Comparison of ENCODE assay signal across 1 cellular context in the genomic region with DNA sequence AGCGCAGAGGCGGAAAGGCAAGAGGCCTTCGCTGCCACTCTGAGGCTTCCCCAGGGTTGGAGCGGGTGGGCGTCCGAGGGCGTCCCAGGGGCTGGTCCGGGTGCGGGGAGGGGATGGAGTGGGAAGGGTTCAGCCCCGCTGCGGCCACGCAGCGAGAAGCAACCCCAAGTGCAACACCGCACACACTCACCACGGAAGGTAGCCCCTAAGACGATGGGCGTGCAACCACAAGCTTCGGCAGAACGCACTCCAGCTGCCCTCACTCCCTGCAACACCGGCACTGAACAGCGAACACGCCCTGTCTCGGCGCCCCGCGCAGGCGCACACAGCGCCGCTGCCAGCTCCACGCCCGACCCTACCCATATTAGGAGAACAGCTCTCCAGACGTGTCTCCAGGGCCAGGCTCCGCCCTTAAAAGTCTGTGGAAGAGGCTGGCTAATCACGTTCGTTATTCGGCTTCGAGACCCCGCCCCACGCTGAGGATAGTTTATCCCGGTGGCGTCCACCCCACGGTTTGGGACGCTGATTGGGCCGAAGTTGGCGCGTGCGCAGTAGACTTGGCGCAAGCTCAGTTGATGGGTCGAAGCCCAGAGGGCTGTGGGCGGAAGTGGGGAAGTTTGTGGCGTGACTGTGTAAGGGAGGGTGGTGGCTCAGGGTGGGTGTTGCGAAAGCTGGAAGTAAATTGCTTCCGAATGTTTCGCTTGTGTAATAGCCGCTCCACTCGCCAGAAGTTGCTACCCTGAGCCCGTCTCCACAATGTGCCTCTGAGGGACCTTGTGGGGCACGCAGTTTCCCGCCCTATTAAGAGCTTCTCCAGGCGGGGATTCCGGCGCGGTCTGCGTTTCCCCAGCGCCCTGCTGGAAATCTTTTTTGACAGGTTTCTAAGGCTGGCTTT.
TF ChIP-seq lines count a peak whose summit lies in the region.

A gene (minus strand): TSS at position 300 of the 895 bp plus-strand sequence. CDS start 343 bp downstream, outside the sequence.

TF ChIP-seq in K562, 482 proteins besides CTCF, POLR2A, EP300 and RAD21 (continued from another document and continues in another):
- TF ChIP-seq, protein P1, sequence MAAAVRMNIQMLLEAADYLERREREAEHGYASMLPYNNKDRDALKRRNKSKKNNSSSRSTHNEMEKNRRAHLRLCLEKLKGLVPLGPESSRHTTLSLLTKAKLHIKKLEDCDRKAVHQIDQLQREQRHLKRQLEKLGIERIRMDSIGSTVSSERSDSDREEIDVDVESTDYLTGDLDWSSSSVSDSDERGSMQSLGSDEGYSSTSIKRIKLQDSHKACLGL (CRISPR knock-in tag; IDR thresholded peaks at IDR 0.05; ENCODE audit: borderline replicate concordance, poor library complexity, severe bottlenecking) = no peak
- TF ChIP-seq PHF8 (IDR thresholded peaks at IDR 0.05; ENCODE audit: borderline replicate concordance, low read length) (peak; percentile 77), ATF1 (CRISPR knock-in tag; IDR thresholded peaks at IDR 0.05) (no peak), ATF1 (tag; IDR thresholded peaks at IDR 0.05) (peak; percentile 76), CBX5 (IDR thresholded peaks at IDR 0.05; ENCODE audit: borderline replicate concordance, low read depth) (no peak), MYC (IDR thresholded peaks at IDR 0.05; ENCODE audit: low read depth, low read length) (peak; percentile 76), MYC (CRISPR knock-in tag; IDR thresholded peaks at IDR 0.05; ENCODE audit: borderline replicate concordance, low read depth) (peak; percentile 63; the same call in 1 of the 2 replicates), ZNF561 (CRISPR knock-in tag; conservative IDR thresholded peaks at IDR 0.05) (no peak), ETV1 (tag; conservative IDR thresholded peaks at IDR 0.05; ENCODE audit: low read depth) (peak; percentile 78), BRD4 (IDR thresholded peaks at IDR 0.05) (no peak), NBN (IDR thresholded peaks at IDR 0.05; ENCODE audit: low read depth) (no peak), HDAC1 (IDR thresholded peaks at IDR 0.05) (peak in 1 of 2 experiments; percentile 90; a peak in 2 of 4 replicates), CREBBP (IDR thresholded peaks at IDR 0.05; ENCODE audit: low read depth, low read length) (no peak), NFXL1 (CRISPR knock-in tag; IDR thresholded peaks at IDR 0.05) (no peak), SLC30A9 (CRISPR knock-in tag; IDR thresholded peaks at IDR 0.05) (no peak), TEAD1 (CRISPR knock-in tag; IDR thresholded peaks at IDR 0.05) (0 out of 4 replicates have a peak, but pooled peaks of 1 of the 2 experiments have one; percentile 26), NCOR1 (IDR thresholded peaks at IDR 0.05) (no peak), KAT7 (CRISPR knock-in tag; IDR thresholded peaks at IDR 0.05; ENCODE audit: borderline replicate concordance) (no peak), NR2C2 (CRISPR knock-in tag; IDR thresholded peaks at IDR 0.05) (no peak), NR2C2 (tag; IDR thresholded peaks at IDR 0.05) (peak; percentile 81), CBFA2T3 (IDR thresholded peaks at IDR 0.05) (no peak), TSC22D4 (tag; IDR thresholded peaks at IDR 0.05) (no peak), SMARCE1 (IDR thresholded peaks at IDR 0.05) (no peak; the same call in 1 of the 2 replicates), RBM34 (IDR thresholded peaks at IDR 0.05; ENCODE audit: borderline replicate concordance, insufficient read depth, low read length) (no peak), FOXK1 (CRISPR knock-in tag; IDR thresholded peaks at IDR 0.05; ENCODE audit: borderline replicate concordance) (0 out of 2 replicates have a peak, but pooled peaks have one; percentile 52), ETV5 (CRISPR knock-in tag; IDR thresholded peaks at IDR 0.05; ENCODE audit: low read depth) (peak; percentile 53; the same call in 1 of the 2 replicates), KLF1 (tag; IDR thresholded peaks at IDR 0.05) (peak; percentile 80; the same call in 1 of the 2 replicates), RB1 (IDR thresholded peaks at IDR 0.05; ENCODE audit: low read depth) (peak; percentile 94), KAT8 (IDR thresholded peaks at IDR 0.05; ENCODE audit: low read depth) (no peak), NRF1 (conservative IDR thresholded peaks at IDR 0.05 in 1 of 2, IDR thresholded peaks at IDR 0.05 in 1 of 2) (peak; percentile 98 to 99), RBM25 (IDR thresholded peaks at IDR 0.05; ENCODE audit: low read depth, low read length, severe bottlenecking) (no peak), RBBP5 (IDR thresholded peaks at IDR 0.05; ENCODE audit: borderline replicate concordance, insufficient read depth, low read length, poor library complexity, severe bottlenecking) (peak; percentile 83), STAT5B (CRISPR knock-in tag; IDR thresholded peaks at IDR 0.05) (no peak), SP1 (CRISPR knock-in tag; IDR thresholded peaks at IDR 0.05) (no peak; the same call in 1 of the 2 replicates), HDGF (IDR thresholded peaks at IDR 0.05) (0 out of 2 replicates have a peak, but pooled peaks have one; percentile 21), NEUROD1 (IDR thresholded peaks at IDR 0.05; ENCODE audit: borderline replicate concordance, low read depth, low read length, partially characterized antibody) (peak; percentile 23), HNRNPH1 (optimal IDR thresholded peaks at IDR 0.05; ENCODE audit: low read depth, low read length) (no peak), ZSCAN29 (IDR thresholded peaks at IDR 0.05) (peak; percentile 36; the same call in 1 of the 2 replicates), YY1 (IDR thresholded peaks at IDR 0.05; ENCODE audit: borderline replicate concordance in 1 of 3, control insufficient read depth in 1 of 3, extremely low read depth in 1 of 3, insufficient read depth in 3 of 3, insufficient read length in 1 of 3, insufficient replicate concordance in 2 of 3, low read depth in 1 of 3, low read length in 2 of 3) (peak in 2 of 3 experiments; percentile 33 to 60), BDP1 (IDR thresholded peaks at IDR 0.05; ENCODE audit: insufficient read depth, insufficient read length) (no peak)
- TF ChIP-seq, protein P2, sequence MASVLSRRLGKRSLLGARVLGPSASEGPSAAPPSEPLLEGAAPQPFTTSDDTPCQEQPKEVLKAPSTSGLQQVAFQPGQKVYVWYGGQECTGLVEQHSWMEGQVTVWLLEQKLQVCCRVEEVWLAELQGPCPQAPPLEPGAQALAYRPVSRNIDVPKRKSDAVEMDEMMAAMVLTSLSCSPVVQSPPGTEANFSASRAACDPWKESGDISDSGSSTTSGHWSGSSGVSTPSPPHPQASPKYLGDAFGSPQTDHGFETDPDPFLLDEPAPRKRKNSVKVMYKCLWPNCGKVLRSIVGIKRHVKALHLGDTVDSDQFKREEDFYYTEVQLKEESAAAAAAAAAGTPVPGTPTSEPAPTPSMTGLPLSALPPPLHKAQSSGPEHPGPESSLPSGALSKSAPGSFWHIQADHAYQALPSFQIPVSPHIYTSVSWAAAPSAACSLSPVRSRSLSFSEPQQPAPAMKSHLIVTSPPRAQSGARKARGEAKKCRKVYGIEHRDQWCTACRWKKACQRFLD (CRISPR knock-in tag; IDR thresholded peaks at IDR 0.05) = peak; percentile 66; the same call in 1 of the 2 replicates
- TF ChIP-seq, protein P3, sequence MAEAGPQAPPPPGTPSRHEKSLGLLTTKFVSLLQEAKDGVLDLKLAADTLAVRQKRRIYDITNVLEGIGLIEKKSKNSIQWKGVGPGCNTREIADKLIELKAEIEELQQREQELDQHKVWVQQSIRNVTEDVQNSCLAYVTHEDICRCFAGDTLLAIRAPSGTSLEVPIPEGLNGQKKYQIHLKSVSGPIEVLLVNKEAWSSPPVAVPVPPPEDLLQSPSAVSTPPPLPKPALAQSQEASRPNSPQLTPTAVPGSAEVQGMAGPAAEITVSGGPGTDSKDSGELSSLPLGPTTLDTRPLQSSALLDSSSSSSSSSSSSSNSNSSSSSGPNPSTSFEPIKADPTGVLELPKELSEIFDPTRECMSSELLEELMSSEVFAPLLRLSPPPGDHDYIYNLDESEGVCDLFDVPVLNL (CRISPR knock-in tag; IDR thresholded peaks at IDR 0.05; ENCODE audit: low read depth) = no peak
- TF ChIP-seq, protein P4, sequence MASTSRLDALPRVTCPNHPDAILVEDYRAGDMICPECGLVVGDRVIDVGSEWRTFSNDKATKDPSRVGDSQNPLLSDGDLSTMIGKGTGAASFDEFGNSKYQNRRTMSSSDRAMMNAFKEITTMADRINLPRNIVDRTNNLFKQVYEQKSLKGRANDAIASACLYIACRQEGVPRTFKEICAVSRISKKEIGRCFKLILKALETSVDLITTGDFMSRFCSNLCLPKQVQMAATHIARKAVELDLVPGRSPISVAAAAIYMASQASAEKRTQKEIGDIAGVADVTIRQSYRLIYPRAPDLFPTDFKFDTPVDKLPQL (IDR thresholded peaks at IDR 0.05; ENCODE audit: extremely low read depth, insufficient read length) = no peak
- TF ChIP-seq, protein P5, sequence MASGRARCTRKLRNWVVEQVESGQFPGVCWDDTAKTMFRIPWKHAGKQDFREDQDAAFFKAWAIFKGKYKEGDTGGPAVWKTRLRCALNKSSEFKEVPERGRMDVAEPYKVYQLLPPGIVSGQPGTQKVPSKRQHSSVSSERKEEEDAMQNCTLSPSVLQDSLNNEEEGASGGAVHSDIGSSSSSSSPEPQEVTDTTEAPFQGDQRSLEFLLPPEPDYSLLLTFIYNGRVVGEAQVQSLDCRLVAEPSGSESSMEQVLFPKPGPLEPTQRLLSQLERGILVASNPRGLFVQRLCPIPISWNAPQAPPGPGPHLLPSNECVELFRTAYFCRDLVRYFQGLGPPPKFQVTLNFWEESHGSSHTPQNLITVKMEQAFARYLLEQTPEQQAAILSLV (tag; IDR thresholded peaks at IDR 0.05) = 0 out of 2 replicates have a peak, but pooled peaks have one; percentile 54
- TF ChIP-seq, protein P6, sequence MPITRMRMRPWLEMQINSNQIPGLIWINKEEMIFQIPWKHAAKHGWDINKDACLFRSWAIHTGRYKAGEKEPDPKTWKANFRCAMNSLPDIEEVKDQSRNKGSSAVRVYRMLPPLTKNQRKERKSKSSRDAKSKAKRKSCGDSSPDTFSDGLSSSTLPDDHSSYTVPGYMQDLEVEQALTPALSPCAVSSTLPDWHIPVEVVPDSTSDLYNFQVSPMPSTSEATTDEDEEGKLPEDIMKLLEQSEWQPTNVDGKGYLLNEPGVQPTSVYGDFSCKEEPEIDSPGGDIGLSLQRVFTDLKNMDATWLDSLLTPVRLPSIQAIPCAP (CRISPR knock-in tag; IDR thresholded peaks at IDR 0.05; ENCODE audit: borderline replicate concordance) = no peak
- TF ChIP-seq, protein P7, sequence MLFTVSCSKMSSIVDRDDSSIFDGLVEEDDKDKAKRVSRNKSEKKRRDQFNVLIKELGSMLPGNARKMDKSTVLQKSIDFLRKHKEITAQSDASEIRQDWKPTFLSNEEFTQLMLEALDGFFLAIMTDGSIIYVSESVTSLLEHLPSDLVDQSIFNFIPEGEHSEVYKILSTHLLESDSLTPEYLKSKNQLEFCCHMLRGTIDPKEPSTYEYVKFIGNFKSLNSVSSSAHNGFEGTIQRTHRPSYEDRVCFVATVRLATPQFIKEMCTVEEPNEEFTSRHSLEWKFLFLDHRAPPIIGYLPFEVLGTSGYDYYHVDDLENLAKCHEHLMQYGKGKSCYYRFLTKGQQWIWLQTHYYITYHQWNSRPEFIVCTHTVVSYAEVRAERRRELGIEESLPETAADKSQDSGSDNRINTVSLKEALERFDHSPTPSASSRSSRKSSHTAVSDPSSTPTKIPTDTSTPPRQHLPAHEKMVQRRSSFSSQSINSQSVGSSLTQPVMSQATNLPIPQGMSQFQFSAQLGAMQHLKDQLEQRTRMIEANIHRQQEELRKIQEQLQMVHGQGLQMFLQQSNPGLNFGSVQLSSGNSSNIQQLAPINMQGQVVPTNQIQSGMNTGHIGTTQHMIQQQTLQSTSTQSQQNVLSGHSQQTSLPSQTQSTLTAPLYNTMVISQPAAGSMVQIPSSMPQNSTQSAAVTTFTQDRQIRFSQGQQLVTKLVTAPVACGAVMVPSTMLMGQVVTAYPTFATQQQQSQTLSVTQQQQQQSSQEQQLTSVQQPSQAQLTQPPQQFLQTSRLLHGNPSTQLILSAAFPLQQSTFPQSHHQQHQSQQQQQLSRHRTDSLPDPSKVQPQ (CRISPR knock-in tag; IDR thresholded peaks at IDR 0.05; ENCODE audit: borderline replicate concordance) = no peak
- TF ChIP-seq, protein P8, sequence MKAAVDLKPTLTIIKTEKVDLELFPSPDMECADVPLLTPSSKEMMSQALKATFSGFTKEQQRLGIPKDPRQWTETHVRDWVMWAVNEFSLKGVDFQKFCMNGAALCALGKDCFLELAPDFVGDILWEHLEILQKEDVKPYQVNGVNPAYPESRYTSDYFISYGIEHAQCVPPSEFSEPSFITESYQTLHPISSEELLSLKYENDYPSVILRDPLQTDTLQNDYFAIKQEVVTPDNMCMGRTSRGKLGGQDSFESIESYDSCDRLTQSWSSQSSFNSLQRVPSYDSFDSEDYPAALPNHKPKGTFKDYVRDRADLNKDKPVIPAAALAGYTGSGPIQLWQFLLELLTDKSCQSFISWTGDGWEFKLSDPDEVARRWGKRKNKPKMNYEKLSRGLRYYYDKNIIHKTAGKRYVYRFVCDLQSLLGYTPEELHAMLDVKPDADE (conservative IDR thresholded peaks at IDR 0.05; ENCODE audit: control insufficient read depth, low read depth, low read length) = peak; percentile 39; the same call in 1 of the 2 replicates
- TF ChIP-seq, protein P9, sequence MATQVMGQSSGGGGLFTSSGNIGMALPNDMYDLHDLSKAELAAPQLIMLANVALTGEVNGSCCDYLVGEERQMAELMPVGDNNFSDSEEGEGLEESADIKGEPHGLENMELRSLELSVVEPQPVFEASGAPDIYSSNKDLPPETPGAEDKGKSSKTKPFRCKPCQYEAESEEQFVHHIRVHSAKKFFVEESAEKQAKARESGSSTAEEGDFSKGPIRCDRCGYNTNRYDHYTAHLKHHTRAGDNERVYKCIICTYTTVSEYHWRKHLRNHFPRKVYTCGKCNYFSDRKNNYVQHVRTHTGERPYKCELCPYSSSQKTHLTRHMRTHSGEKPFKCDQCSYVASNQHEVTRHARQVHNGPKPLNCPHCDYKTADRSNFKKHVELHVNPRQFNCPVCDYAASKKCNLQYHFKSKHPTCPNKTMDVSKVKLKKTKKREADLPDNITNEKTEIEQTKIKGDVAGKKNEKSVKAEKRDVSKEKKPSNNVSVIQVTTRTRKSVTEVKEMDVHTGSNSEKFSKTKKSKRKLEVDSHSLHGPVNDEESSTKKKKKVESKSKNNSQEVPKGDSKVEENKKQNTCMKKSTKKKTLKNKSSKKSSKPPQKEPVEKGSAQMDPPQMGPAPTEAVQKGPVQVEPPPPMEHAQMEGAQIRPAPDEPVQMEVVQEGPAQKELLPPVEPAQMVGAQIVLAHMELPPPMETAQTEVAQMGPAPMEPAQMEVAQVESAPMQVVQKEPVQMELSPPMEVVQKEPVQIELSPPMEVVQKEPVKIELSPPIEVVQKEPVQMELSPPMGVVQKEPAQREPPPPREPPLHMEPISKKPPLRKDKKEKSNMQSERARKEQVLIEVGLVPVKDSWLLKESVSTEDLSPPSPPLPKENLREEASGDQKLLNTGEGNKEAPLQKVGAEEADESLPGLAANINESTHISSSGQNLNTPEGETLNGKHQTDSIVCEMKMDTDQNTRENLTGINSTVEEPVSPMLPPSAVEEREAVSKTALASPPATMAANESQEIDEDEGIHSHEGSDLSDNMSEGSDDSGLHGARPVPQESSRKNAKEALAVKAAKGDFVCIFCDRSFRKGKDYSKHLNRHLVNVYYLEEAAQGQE (CRISPR knock-in tag; IDR thresholded peaks at IDR 0.05; ENCODE audit: low read depth) = 0 out of 2 replicates have a peak, but pooled peaks have one; percentile 68
- TF ChIP-seq, protein P10, sequence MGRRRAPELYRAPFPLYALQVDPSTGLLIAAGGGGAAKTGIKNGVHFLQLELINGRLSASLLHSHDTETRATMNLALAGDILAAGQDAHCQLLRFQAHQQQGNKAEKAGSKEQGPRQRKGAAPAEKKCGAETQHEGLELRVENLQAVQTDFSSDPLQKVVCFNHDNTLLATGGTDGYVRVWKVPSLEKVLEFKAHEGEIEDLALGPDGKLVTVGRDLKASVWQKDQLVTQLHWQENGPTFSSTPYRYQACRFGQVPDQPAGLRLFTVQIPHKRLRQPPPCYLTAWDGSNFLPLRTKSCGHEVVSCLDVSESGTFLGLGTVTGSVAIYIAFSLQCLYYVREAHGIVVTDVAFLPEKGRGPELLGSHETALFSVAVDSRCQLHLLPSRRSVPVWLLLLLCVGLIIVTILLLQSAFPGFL (CRISPR knock-in tag; IDR thresholded peaks at IDR 0.05) = no peak
